ENCODE assay signal across 16 cellular contexts in the genomic region with DNA sequence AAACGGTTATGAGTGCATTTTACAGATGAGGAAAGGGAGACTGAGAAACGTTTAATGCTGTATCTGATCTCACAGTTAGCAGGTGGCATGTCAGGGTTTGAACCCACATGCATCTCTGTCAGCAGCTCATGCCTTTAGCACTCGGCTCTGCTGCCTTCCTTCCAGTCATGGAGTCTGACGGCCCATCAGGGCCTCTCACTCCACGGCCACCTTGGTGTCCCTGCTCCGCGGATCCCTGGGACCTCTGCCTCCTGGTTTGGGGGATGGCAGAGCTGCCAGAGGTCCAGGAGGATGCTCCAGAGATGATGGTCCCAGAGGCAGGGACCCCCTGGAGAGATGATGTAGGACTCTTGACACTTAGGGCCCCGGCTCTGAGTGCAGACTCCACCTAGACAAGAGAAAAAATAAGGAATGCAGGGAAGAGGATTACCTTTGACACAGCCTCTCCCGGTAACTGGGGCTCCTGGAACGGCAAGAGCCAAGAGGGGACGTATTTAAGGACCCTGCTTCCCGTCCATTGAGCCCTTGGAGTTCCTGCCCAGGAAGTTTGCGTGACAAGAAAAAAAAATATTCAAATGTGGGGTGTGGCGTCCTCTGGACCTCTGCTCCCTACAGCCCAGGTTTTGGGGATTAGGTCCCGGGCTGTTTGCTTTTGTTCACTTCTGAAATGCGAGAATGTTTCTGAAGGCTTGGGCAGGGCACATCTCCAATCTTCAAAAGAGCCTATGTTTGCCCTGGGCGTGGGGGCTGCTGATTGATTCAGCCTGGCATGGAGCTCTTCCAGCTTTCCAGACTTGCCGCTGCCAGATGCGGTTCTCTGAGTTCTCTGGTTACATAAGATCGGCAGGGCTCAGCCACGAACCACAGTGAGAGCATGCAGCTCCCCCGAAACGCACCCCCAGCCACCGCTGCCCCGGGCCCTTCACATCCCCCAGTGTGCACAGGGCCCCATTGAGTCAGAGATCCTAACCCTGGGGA.
DNase-seq lines count a peak whose midpoint lies in the region; ATAC-seq and TF ChIP-seq lines count a peak whose summit lies in the region.
"Had no signal": no experiment of that assay in that cellular context is flagged by ENCODE, and none has a peak within 500 bp of the region (broad histone marks: within the 10 kb centered on the region; RNA-seq: fewer than 3 reads in every experiment).

TSS of gene ALDH3A1 (minus strand) at position 470 of the 978 bp plus-strand sequence. CDS start 3,169 bp downstream, outside the sequence.

- DNase-seq in EH (ENCODE audit: low read depth), result peak; percentile 24
- no peak for DNase-seq in RWPE2 (ENCODE audit: low spot score)
- peak; percentile 81 for DNase-seq in fibroblast of peridontal ligament (ENCODE audit: extremely low read depth)
- peak in 6 of 10 donors; percentile 42 to 84 (median 59) for DNase-seq in posterior cingulate gyrus
- DNase-seq in RPMI8226, result no peak
- no peak for DNase-seq in iPS-NIHi11 (ENCODE audit: low spot score)
- no peak for DNase-seq in brain microvascular endothelial cell
- DNase-seq: activated CD8-positive, alpha-beta T cell treated with anti-CD3 and anti-CD28 coated beads, Interleukin-2, amount 10 ng/mL, durations not matched to agents 7 days and 5 days; activated naive CD4-positive, alpha-beta T cell; C1 segment of cervical spinal cord; glutamatergic neuron; NCI-H1694 treated with DMSO at 0.1 percent for 48 hours; sigmoid colon; T-helper 9 cell; uterus had no signal

- intact Hi-C loops in posterior cingulate gyrus (cut with DNase I), result no loop called here

- no peaks in the 10 kb centered on the region for H3K36me3 ChIP-seq in RWPE2 (ENCODE audit: low read depth)
- no peaks in the 10 kb centered on the region for H3K36me3 ChIP-seq in brain microvascular endothelial cell (replicated peaks)
- H3K36me3 ChIP-seq: sigmoid colon, uterus had no signal

- no peaks in the 10 kb centered on the region for H3K27me3 ChIP-seq in RWPE2 (ENCODE audit: insufficient read depth, poor library complexity, severe bottlenecking)
- H3K27me3 ChIP-seq in brain microvascular endothelial cell (replicated peaks), result no peaks in the 10 kb centered on the region
- H3K27me3 ChIP-seq: sigmoid colon, uterus had no signal

- TF ChIP-seq CTCF in RWPE2 (IDR thresholded peaks at IDR 0.05; ENCODE audit: poor library complexity, severe bottlenecking) (no peak), brain microvascular endothelial cell (IDR thresholded peaks at IDR 0.05; ENCODE audit: low read depth, low read length, missing control alignments) (no peak)

- peaks cover 38% of the 10 kb centered on the region for H3K4me1 ChIP-seq in RWPE2 (ENCODE audit: insufficient read depth, poor library complexity, severe bottlenecking)

- peak; percentile 53; the same call in 2 of the 3 replicates for ATAC-seq in RWPE2 (ENCODE audit: low read depth)
- ATAC-seq in activated CD4-positive, CD25-positive, alpha-beta regulatory T cell treated with anti-CD3 and anti-CD28 coated beads, Interleukin-2, amount 50 U/mL, for 24 hours, result no peak
- ATAC-seq: activated CD8-positive, alpha-beta T cell treated with anti-CD3 and anti-CD28 coated beads, Interleukin-2, amount 10 ng/mL, durations not matched to agents 7 days and 5 days had no signal

- no peak within 1 kb of the TSS for H3K4me3 ChIP-seq in RWPE2 (ENCODE audit: severe bottlenecking)
- no peak within 1 kb of the TSS for H3K4me3 ChIP-seq in brain microvascular endothelial cell (ENCODE audit: low read depth, low read length)
- H3K4me3 ChIP-seq: sigmoid colon, uterus had no signal

- in situ Hi-C loops in brain microvascular endothelial cell (cut with HindIII; ENCODE audit: low pct_ligation_motif_present, low sequenced_read_pairs), result no loop called here

- peak within 1 kb of the TSS; percentile 53 for H3K27ac ChIP-seq in RWPE2 (ENCODE audit: poor library complexity, severe bottlenecking)
- no peak within 1 kb of the TSS for H3K27ac ChIP-seq in brain microvascular endothelial cell
- H3K27ac ChIP-seq: sigmoid colon, uterus had no signal

- H3K9me3 ChIP-seq in RWPE2 (ENCODE audit: severe bottlenecking), result no peaks in the 10 kb centered on the region
- H3K9me3 ChIP-seq: sigmoid colon, uterus had no signal

Comparison
In these comparisons a context has a peak if more than half of its experiments do, and no peak if none do; other contexts are left out.
1. DNase-seq: peak in EH (single experiment), fibroblast of peridontal ligament (single experiment) and posterior cingulate gyrus (6 of 10); none in RWPE2 (single experiment), RPMI8226 (single experiment), iPS-NIHi11 (single experiment) and brain microvascular endothelial cell (single experiment).